18 cellular contexts compared by ENCODE assay signal in genomic region chr19:31515931-31516330, GRCh38.
"Had no signal": no experiment of that assay in that cellular context is flagged by ENCODE, and none has a peak within 500 bp of the region (broad histone marks: within the 10 kb centered on the region; RNA-seq: fewer than 3 reads in every experiment).

No MANE protein-coding gene starts in this region.

- H3K27me3 ChIP-seq: neural progenitor cell, thyroid gland, vagina had no signal

- H3K4me2 ChIP-seq: neural progenitor cell had no signal

- H3K27ac Mint-ChIP-seq: activated B cell treated with CpG ODN at 0.5 μM for 24 hours; activated CD4-positive, alpha-beta T cell treated with anti-CD3 and anti-CD28 coated beads, Interleukin-2, amount 10 ng/mL, durations not matched to agents 24 days and 14 days; activated T-helper 2 cell treated with anti-CD3 and anti-CD28 coated beads, Interferon-gamma antibody, Interleukin-2, Interleukin-4, amounts not matched to agents 10 μg/mL and 5 μg/mL and 100 μg/mL, durations not matched to agents 14 hours and 24 hours and 36 hours; brain; endodermal cell; neural progenitor cell; T-helper 1 cell treated with Interleukin-12 subunit alpha and Interleukin-12 subunit beta and Interleukin-4 antibody, amounts not matched to agents 30 μg/mL and 1 μg/mL, for 36 hours had no signal

- ATAC-seq: heart left ventricle, left ventricle myocardium superior, pancreas had no signal

- H3K4me1 ChIP-seq: heart left ventricle, neural progenitor cell, pancreas, thyroid gland had no signal

- H3K9ac ChIP-seq: neural progenitor cell had no signal

- H3K9me3 ChIP-seq: pancreas, thyroid gland, vagina had no signal

- H3K27ac ChIP-seq: heart left ventricle, neural progenitor cell, pancreas, skin epidermis, thyroid gland, vagina had no signal

- H3K4me1 Mint-ChIP-seq: activated B cell treated with CpG ODN at 0.5 μM for 24 hours; activated CD4-positive, alpha-beta T cell treated with anti-CD3 and anti-CD28 coated beads, Interleukin-2, amount 10 ng/mL, durations not matched to agents 24 days and 14 days; neural progenitor cell had no signal

- H3K27me3 Mint-ChIP-seq: activated B cell treated with CpG ODN at 0.5 μM for 24 hours; activated CD4-positive, alpha-beta T cell treated with anti-CD3 and anti-CD28 coated beads, Interleukin-2, amount 10 ng/mL, durations not matched to agents 24 days and 14 days had no signal

- DNase-seq: activated B cell treated with CpG ODN at 0.5 μM for 24 hours; activated CD4-positive, alpha-beta T cell treated with anti-CD3 and anti-CD28 coated beads, Interleukin-2, amount 10 ng/mL, durations not matched to agents 24 days and 14 days; activated CD8-positive, alpha-beta memory T cell treated with anti-CD3 and anti-CD28 coated beads for 24 hours; activated naive CD4-positive, alpha-beta T cell treated with anti-CD3 and anti-CD28 coated beads, Interleukin-2, amount 50 U/mL, for 16 hours; dermis blood vessel endothelial cell; endodermal cell; erythroblast; heart left ventricle; kidney; left ventricle myocardium superior; pancreas; thyroid gland had no signal

- H3K36me3 ChIP-seq: heart left ventricle, neural progenitor cell, pancreas, thyroid gland, vagina had no signal

- H3K4me3 ChIP-seq: heart left ventricle, neural progenitor cell, pancreas, skin epidermis, thyroid gland, vagina had no signal

- H2AFZ ChIP-seq: neural progenitor cell had no signal

- H3K4me3 Mint-ChIP-seq: activated B cell treated with CpG ODN at 0.5 μM for 24 hours; activated CD4-positive, alpha-beta T cell treated with anti-CD3 and anti-CD28 coated beads, Interleukin-2, amount 10 ng/mL, durations not matched to agents 24 days and 14 days; brain; endodermal cell; neural progenitor cell; T-helper 1 cell treated with Interleukin-12 subunit alpha and Interleukin-12 subunit beta and Interleukin-4 antibody, amounts not matched to agents 30 μg/mL and 1 μg/mL, for 36 hours had no signal

- H3K9me3 Mint-ChIP-seq: activated CD4-positive, alpha-beta T cell treated with anti-CD3 and anti-CD28 coated beads, Interleukin-2, amount 10 ng/mL, durations not matched to agents 24 days and 14 days; neural progenitor cell had no signal

- H3K36me3 Mint-ChIP-seq: brain, neural progenitor cell had no signal
